In the genomic region with DNA sequence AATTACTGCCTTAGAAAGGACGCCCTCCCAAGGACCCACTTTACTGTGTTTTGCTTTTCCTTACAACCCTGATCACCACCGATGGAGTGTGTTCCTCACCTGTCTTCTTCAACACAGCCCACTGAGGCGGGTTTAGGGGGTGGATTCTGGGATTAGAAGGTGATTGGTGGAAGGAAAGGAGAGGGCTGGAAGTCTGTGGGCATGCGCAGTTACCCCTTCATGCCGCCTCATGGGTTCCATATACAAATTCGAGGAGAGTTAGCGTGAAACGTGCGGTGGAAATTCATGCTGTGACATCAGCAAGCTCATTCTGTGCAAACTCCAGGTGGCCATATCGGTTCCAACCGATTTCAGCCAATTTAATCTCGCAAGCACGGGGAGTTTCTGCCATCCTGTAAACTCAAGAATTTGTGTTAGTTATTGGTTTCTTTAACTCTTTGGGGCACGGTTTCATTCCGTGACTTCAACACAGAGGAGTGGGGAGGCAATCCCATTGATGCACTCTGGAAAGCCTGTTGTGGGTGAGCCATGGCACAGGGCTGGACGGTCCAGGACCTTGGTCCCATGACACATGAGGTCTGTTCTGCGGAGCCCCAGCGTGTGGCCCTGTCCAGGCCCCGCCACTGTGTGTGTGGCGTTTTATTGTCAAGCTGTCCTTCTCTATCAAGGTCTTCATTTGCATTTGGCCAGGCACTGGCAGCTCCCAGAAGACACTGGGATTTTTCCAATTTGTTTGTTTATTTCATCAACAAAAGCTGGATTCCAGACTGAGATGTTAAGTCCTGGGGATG, we compare ENCODE assay signal across 1 cellular context.
A peak's percentile ranks its signal among the peaks of the same experiment; 100 is the strongest.
TF ChIP-seq lines count a peak whose summit lies in the region.

No MANE protein-coding gene starts in this region.

TF ChIP-seq in K562, 482 proteins besides CTCF, POLR2A, EP300 and RAD21:
- TF ChIP-seq, protein P1, sequence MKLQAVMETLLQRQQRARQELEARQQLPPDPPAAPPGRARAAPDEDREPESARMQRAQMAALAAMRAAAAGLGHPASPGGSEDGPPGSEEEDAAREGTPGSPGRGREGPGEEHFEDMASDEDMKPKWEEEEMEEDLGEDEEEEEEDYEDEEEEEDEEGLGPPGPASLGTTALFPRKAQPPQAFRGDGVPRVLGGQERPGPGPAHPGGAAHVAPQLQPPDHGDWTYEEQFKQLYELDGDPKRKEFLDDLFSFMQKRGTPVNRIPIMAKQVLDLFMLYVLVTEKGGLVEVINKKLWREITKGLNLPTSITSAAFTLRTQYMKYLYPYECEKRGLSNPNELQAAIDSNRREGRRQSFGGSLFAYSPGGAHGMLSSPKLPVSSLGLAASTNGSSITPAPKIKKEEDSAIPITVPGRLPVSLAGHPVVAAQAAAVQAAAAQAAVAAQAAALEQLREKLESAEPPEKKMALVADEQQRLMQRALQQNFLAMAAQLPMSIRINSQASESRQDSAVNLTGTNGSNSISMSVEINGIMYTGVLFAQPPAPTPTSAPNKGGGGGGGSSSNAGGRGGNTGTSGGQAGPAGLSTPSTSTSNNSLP (IDR thresholded peaks at IDR 0.05; ENCODE audit: borderline replicate concordance, low read depth, low read length): no peak
- TF ChIP-seq NRF1 (conservative IDR thresholded peaks at IDR 0.05 in 1 of 2, IDR thresholded peaks at IDR 0.05 in 1 of 2) (peak; percentile 65 to 71), RNF2 (IDR thresholded peaks at IDR 0.05) (no peak)
